In the genomic region with DNA sequence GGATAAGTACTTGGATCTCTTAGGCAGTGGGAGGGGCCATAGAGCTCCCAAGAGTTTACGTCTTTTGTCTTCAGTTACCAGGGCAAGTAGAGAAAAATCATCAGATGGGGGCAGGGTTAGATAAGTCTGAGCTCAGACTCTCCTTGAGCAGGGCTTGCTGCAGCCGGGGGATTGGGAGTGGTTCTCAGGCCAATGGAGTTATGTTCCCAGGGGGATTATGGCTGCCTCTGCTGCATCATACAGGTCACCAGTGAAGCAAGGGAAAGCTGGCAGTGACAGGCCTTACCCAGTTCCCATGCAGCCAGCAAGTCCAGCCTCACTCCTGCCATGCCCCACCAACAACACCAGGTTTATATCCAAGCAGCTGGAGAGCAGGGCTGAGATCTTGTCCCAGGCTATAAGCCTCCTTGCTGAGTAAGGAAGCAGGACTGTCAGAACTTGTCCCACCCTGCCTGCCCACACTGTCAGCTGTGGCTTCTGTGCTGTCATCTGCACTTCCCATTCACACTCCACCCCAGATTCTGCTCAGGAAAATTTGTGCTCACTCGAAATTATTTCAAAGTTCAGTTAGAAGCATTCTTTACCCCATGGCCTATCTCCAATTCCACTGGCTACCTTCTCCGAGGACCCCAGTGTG, we compare ENCODE assay signal across 22 cellular contexts.
A peak's percentile ranks its signal among the peaks of the same experiment; 100 is the strongest.
DNase-seq lines count a peak whose midpoint lies in the region; ATAC-seq and TF ChIP-seq lines count a peak whose summit lies in the region.
"Had no signal": no experiment of that assay in that cellular context is flagged by ENCODE, and none has a peak within 500 bp of the region (broad histone marks: within the 10 kb centered on the region; RNA-seq: fewer than 3 reads in every experiment).

No MANE protein-coding gene starts in this region.

- H3K27ac ChIP-seq in left ventricle myocardium inferior (replicated peaks): peak overlapping the region; percentile 33
- no peak overlapping the region for H3K27ac ChIP-seq in right cardiac atrium (ENCODE audit: low read length)
- peak overlapping the region; percentile 50 for H3K27ac ChIP-seq in RWPE1
- no peak overlapping the region for H3K27ac ChIP-seq in esophagus muscularis mucosa (replicated peaks in 1 of 4)
- H3K27ac ChIP-seq in upper lobe of right lung: no peak overlapping the region
- H3K27ac ChIP-seq: KMS-11, upper lobe of left lung had no signal

- H3K4me3 ChIP-seq in left ventricle myocardium inferior: no peak overlapping the region
- no peak overlapping the region for H3K4me3 ChIP-seq in right cardiac atrium (ENCODE audit: low read length)
- H3K4me3 ChIP-seq in esophagus muscularis mucosa: no peak overlapping the region
- no peak overlapping the region for H3K4me3 ChIP-seq in upper lobe of right lung
- H3K4me3 ChIP-seq: upper lobe of left lung had no signal

- POLR2A ChIA-PET in RWPE1 (lab: Yijun Ruan, JAX; ENCODE audit: low non-redundant PET): no interaction called here

- ATAC-seq in right cardiac atrium: no peak
- ATAC-seq in upper lobe of right lung: peak; percentile 91
- ATAC-seq: activated T-cell treated with anti-CD3 and anti-CD28 coated beads, Interleukin-2, amount 50 U/mL, for 4 hours had no signal

- H3K36me3 ChIP-seq in left ventricle myocardium inferior (no peaks in the 10 kb centered on the region), esophagus muscularis mucosa (no peaks in the 10 kb centered on the region), upper lobe of right lung (no peaks in the 10 kb centered on the region)
- H3K36me3 ChIP-seq: upper lobe of left lung had no signal

- no peak for TF ChIP-seq EP300 in esophagus muscularis mucosa (IDR thresholded peaks at IDR 0.05)

- H3K4me1 ChIP-seq in left ventricle myocardium inferior: no peaks in the 10 kb centered on the region
- H3K4me1 ChIP-seq in right cardiac atrium (ENCODE audit: control insufficient read depth, insufficient read depth, low read length): no peaks in the 10 kb centered on the region
- no peaks in the 10 kb centered on the region for H3K4me1 ChIP-seq in esophagus muscularis mucosa
- no peaks in the 10 kb centered on the region for H3K4me1 ChIP-seq in upper lobe of right lung

- TF ChIP-seq CTCF in left ventricle myocardium inferior (IDR thresholded peaks at IDR 0.05; ENCODE audit: borderline replicate concordance) (no peak), RWPE1 (conservative IDR thresholded peaks at IDR 0.05; ENCODE audit: low read depth) (no peak), esophagus muscularis mucosa (IDR thresholded peaks at IDR 0.05) (no peak), upper lobe of right lung (IDR thresholded peaks at IDR 0.05) (no peak)

- intact Hi-C loops in left ventricle myocardium inferior (cut with micrococcal nuclease): no loop called here
- intact Hi-C loops in right cardiac atrium (cut with DNase I): no loop called here
- intact Hi-C loops in esophagus muscularis mucosa (cut with DNase I): no loop called here
- intact Hi-C loops in upper lobe of right lung (cut with DNase I): no loop called here

- DNase-seq in left ventricle myocardium inferior (no peak), right cardiac atrium (no peak), RWPE1 (ENCODE audit: low spot score) (no peak), esophagus muscularis mucosa (ENCODE audit: extremely low spot score) (peak; percentile 77), upper lobe of right lung (no peak), DMS 273 treated with DMSO at 0.1 percent for 48 hours (lab: John Stamatoyannopoulos, UW) (no peak)
- no peak for DNase-seq in stimulated activated CD4-positive, alpha-beta T cell treated with anti-CD3 and anti-CD28 coated beads, Interleukin-2, amount 100 ng/mL, for 24 hours
- DNase-seq: activated CD4-positive, CD25-positive, alpha-beta regulatory T cell treated with anti-CD3 and anti-CD28 coated beads, Interleukin-2, amount 50 U/mL, for 72 hours; activated naive CD4-positive, alpha-beta T cell treated with anti-CD3 and anti-CD28 coated beads, Interleukin-2, amount 10 ng/mL, durations not matched to agents 7 days and 5 days; activated T-cell treated with anti-CD3 and anti-CD28 coated beads, Interleukin-2, amount 50 U/mL, for 4 hours; CD4-positive, alpha-beta memory T cell; HCEC 1CT; islet precursor cell; NCI-H1048; NCI-H187; NCI-H226; NCI-H748 treated with DMSO at 0.1 percent for 48 hours; retina; stimulated activated CD4-positive, alpha-beta T cell treated with anti-CD3 and anti-CD28 coated beads, Interleukin-15, amount 100 ng/mL, for 24 hours; T1000; upper lobe of left lung had no signal

- CTCF ChIA-PET in RWPE1 (lab: Yijun Ruan, JAX): no interaction called here

- TF ChIP-seq POLR2A in esophagus muscularis mucosa (IDR thresholded peaks at IDR 0.05; ENCODE audit: low read depth): no peak

- H3K9me3 ChIP-seq in left ventricle myocardium inferior (replicated peaks) (peaks cover 40% of the 10 kb centered on the region), right cardiac atrium (ENCODE audit: control insufficient read depth, low read length) (no peaks in the 10 kb centered on the region), esophagus muscularis mucosa (peaks cover 0 to 15% (median 9%) of the 10 kb centered on the region in 4 donors), upper lobe of right lung (no peaks in the 10 kb centered on the region)

- 65% methylated on average over 4 of the region's 4 CpGs for WGBS in right cardiac atrium
- 53% methylated on average over 3 of the region's 4 CpGs for WGBS in esophagus muscularis mucosa

- H3K27me3 ChIP-seq in left ventricle myocardium inferior (ENCODE audit: low read depth): no peaks in the 10 kb centered on the region
- no peaks in the 10 kb centered on the region for H3K27me3 ChIP-seq in right cardiac atrium (ENCODE audit: control insufficient read depth, insufficient read depth)
- no peaks in the 10 kb centered on the region for H3K27me3 ChIP-seq in esophagus muscularis mucosa
- H3K27me3 ChIP-seq in upper lobe of right lung: no peaks in the 10 kb centered on the region
- H3K27me3 ChIP-seq: upper lobe of left lung had no signal

Comparison
In these comparisons a context has a peak if more than half of its experiments do, and no peak if none do; other contexts are left out.
1. H3K27ac ChIP-seq: peak in left ventricle myocardium inferior (single experiment) and RWPE1 (single experiment); none in right cardiac atrium (single experiment), esophagus muscularis mucosa (0 of 4) and upper lobe of right lung (single experiment).